8 cellular contexts compared by ENCODE assay signal in genomic region chr20:45373353-45374100, GRCh38. TPM values are rescaled to one million over a fixed set of nuclear protein-coding genes. Genes with fewer than 3 reads are reported as not detected.
DNase-seq lines count a peak whose midpoint lies in the region; ATAC-seq and TF ChIP-seq lines count a peak whose summit lies in the region.

No MANE protein-coding gene starts in this region.

- H3K27me3 ChIP-seq in neural cell (ENCODE audit: insufficient read depth, low read depth, low read length) = no peaks in the 10 kb centered on the region

- no peaks in the 10 kb centered on the region for H3K9me3 ChIP-seq in neural cell (ENCODE audit: low read length)

- in situ Hi-C loops in KBM-7 (cut with MboI; ENCODE audit: low pct_unique_long_range_greater_than_20kb, low sequenced_read_pairs) = no loop called here

- H3K27ac Mint-ChIP-seq in stimulated activated naive CD8-positive, alpha-beta T cell treated with anti-CD3 and anti-CD28 coated beads, Interleukin-15, Interleukin-2, amounts not matched to agents 100 ng/mL and 50 ng/mL, for 24 hours = peak overlapping the region; percentile 81

- H3K27ac ChIP-seq in neural cell (ENCODE audit: low read length) = no peak overlapping the region

- H3K4me3 ChIP-seq in foreskin fibroblast (ENCODE audit: low read depth in 1 of 2, low read length in 2 of 2) (peak overlapping the region; percentile 44 to 54), neural cell (ENCODE audit: low read length) (no peak overlapping the region)

- H3K4me2 ChIP-seq in neural cell (ENCODE audit: low read length) = no peak overlapping the region

- peaks cover 18% of the 10 kb centered on the region for H3K36me3 Mint-ChIP-seq in stimulated activated naive CD8-positive, alpha-beta T cell treated with anti-CD3 and anti-CD28 coated beads, Interleukin-15, Interleukin-2, amounts not matched to agents 100 ng/mL and 50 ng/mL, for 24 hours (ENCODE audit: low read depth)

- H3K9me3 Mint-ChIP-seq in stimulated activated naive CD8-positive, alpha-beta T cell treated with anti-CD3 and anti-CD28 coated beads, Interleukin-15, Interleukin-2, amounts not matched to agents 100 ng/mL and 50 ng/mL, for 24 hours = no peaks in the 10 kb centered on the region

- ATAC-seq in GM19324 (IDR thresholded peaks at IDR 0.05; ENCODE audit: low FRiP score, unreplicated experiment) = peak; percentile 71

- H3K9ac ChIP-seq in neural cell (ENCODE audit: low read length) = no peak overlapping the region

- no peak overlapping the region for H2AFZ ChIP-seq in neural cell (ENCODE audit: low read depth, low read length)

- TF ChIP-seq EP300 in neural cell (conservative IDR thresholded peaks at IDR 0.05; ENCODE audit: poor library complexity, severe bottlenecking) = no peak

- no peaks in the 10 kb centered on the region for H4K20me1 ChIP-seq in neural cell (ENCODE audit: insufficient read depth)

- peaks cover 38% of the 10 kb centered on the region for H3K4me1 Mint-ChIP-seq in stimulated activated naive CD8-positive, alpha-beta T cell treated with anti-CD3 and anti-CD28 coated beads, Interleukin-15, Interleukin-2, amounts not matched to agents 100 ng/mL and 50 ng/mL, for 24 hours (ENCODE audit: low read depth)

- H3K36me3 ChIP-seq in neural cell (ENCODE audit: insufficient read depth, low read length) = no peaks in the 10 kb centered on the region

- no peaks in the 10 kb centered on the region for H3F3A ChIP-seq in neural cell (ENCODE audit: insufficient read depth, low read length, poor library complexity, severe bottlenecking)

- DNase-seq in AG09319 (ENCODE audit: extremely low read depth, low read depth) = no peak
- peak; percentile 82 for DNase-seq in KBM-7
- DNase-seq in SHP77 (lab: John Stamatoyannopoulos, UW) = peak; percentile 85 to 88
- DNase-seq in activated gamma-delta T cell treated with Interleukin-2 at 50 U/mL for 16 hours = peak; percentile 90
- DNase-seq in foreskin fibroblast = peak; percentile 64 to 91

- H3K79me2 ChIP-seq in neural cell (replicated peaks; ENCODE audit: insufficient read depth, low read length) = no peaks in the 10 kb centered on the region

- H3K4me3 Mint-ChIP-seq in stimulated activated naive CD8-positive, alpha-beta T cell treated with anti-CD3 and anti-CD28 coated beads, Interleukin-15, Interleukin-2, amounts not matched to agents 100 ng/mL and 50 ng/mL, for 24 hours = peak overlapping the region; percentile 79

- no peak for TF ChIP-seq RAD21 in neural cell (conservative IDR thresholded peaks at IDR 0.05)

- no peaks in the 10 kb centered on the region for H3K27me3 Mint-ChIP-seq in stimulated activated naive CD8-positive, alpha-beta T cell treated with anti-CD3 and anti-CD28 coated beads, Interleukin-15, Interleukin-2, amounts not matched to agents 100 ng/mL and 50 ng/mL, for 24 hours

- H3K9me2 ChIP-seq in neural cell (ENCODE audit: insufficient read depth, low read length) = no peaks in the 10 kb centered on the region

- TF ChIP-seq CTCF in AG09319 (IDR thresholded peaks at IDR 0.05; ENCODE audit: low read depth, low read length) (peak; percentile 92), foreskin fibroblast (IDR thresholded peaks at IDR 0.05; ENCODE audit: low read depth, low read length) (peak; percentile 87), neural cell (IDR thresholded peaks at IDR 0.05; ENCODE audit: poor library complexity, severe bottlenecking) (no peak)

TF ChIP-seq in neural cell, 6 proteins besides CTCF, POLR2A, EP300 and RAD21:
- TF ChIP-seq EZH2 (IDR thresholded peaks at IDR 0.05; ENCODE audit: borderline replicate concordance, insufficient read depth, low read length, poor library complexity, severe bottlenecking) (no peak), SMC3 (conservative IDR thresholded peaks at IDR 0.05; ENCODE audit: poor library complexity) (peak; percentile 30)
- TF ChIP-seq, protein P1, sequence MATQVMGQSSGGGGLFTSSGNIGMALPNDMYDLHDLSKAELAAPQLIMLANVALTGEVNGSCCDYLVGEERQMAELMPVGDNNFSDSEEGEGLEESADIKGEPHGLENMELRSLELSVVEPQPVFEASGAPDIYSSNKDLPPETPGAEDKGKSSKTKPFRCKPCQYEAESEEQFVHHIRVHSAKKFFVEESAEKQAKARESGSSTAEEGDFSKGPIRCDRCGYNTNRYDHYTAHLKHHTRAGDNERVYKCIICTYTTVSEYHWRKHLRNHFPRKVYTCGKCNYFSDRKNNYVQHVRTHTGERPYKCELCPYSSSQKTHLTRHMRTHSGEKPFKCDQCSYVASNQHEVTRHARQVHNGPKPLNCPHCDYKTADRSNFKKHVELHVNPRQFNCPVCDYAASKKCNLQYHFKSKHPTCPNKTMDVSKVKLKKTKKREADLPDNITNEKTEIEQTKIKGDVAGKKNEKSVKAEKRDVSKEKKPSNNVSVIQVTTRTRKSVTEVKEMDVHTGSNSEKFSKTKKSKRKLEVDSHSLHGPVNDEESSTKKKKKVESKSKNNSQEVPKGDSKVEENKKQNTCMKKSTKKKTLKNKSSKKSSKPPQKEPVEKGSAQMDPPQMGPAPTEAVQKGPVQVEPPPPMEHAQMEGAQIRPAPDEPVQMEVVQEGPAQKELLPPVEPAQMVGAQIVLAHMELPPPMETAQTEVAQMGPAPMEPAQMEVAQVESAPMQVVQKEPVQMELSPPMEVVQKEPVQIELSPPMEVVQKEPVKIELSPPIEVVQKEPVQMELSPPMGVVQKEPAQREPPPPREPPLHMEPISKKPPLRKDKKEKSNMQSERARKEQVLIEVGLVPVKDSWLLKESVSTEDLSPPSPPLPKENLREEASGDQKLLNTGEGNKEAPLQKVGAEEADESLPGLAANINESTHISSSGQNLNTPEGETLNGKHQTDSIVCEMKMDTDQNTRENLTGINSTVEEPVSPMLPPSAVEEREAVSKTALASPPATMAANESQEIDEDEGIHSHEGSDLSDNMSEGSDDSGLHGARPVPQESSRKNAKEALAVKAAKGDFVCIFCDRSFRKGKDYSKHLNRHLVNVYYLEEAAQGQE (IDR thresholded peaks at IDR 0.05; ENCODE audit: borderline replicate concordance) = no peak
TF ChIP-seq in neural cell: peak in this region for 1.

RNA-seq across cellular contexts. Expression of gene TP53TG5, which starts 4.6 kb away (rescaled TPM):
- polyA plus RNA-seq in neural cell = not detected in 2 replicates
- polyA minus RNA-seq in neural cell = not detected in 2 replicates

RNA-seq across cellular contexts. Expression of gene SYS1, which starts 10.6 kb away (rescaled TPM):
- polyA plus RNA-seq in neural cell = 15.8 and 16.1 TPM in 2 replicates
- polyA minus RNA-seq in neural cell = 41.0 and 46.7 TPM in 2 replicates

RNA-seq across cellular contexts. Expression of gene SDC4, which starts 25.3 kb away (rescaled TPM):
- polyA plus RNA-seq in neural cell = 0.24 TPM in 1 of 2 replicates, not detected in the other
- 0.23 TPM in 1 of 2 replicates, not detected in the other for polyA minus RNA-seq in neural cell

RNA-seq across cellular contexts. Expression of gene DBNDD2, which starts 34.6 kb away (rescaled TPM):
- polyA plus RNA-seq in neural cell = 9.1 and 18.4 TPM in 2 replicates
- 2.2 and 9.0 TPM in 2 replicates for polyA minus RNA-seq in neural cell

RNA-seq across cellular contexts. Expression of gene PIGT, which starts 42.4 kb away (rescaled TPM):
- 24.3 and 29.1 TPM in 2 replicates for polyA plus RNA-seq in neural cell
- polyA minus RNA-seq in neural cell = 31.2 and 32.3 TPM in 2 replicates
